19 cellular contexts compared by ENCODE assay signal in genomic region chr13:44601596-44601995, GRCh38.
"Had no signal": no experiment of that assay in that cellular context is flagged by ENCODE, and none has a peak within 500 bp of the region (broad histone marks: within the 10 kb centered on the region; RNA-seq: fewer than 3 reads in every experiment).

No MANE protein-coding gene starts in this region.

- H3K4me3 Mint-ChIP-seq: effector memory CD8-positive, alpha-beta T cell; natural killer cell; stimulated activated naive CD8-positive, alpha-beta T cell treated with anti-CD3 and anti-CD28 coated beads, Interleukin-15, amount 100 ng/mL, for 72 hours had no signal

- H3K4me1 ChIP-seq: lower lobe of right lung, pancreas, right lobe of liver, suprapubic skin, transverse colon, vagina had no signal

- H3K4me1 Mint-ChIP-seq: natural killer cell; stimulated activated naive CD8-positive, alpha-beta T cell treated with anti-CD3 and anti-CD28 coated beads, Interleukin-15, amount 100 ng/mL, for 72 hours had no signal

- H3K4me2 ChIP-seq: smooth muscle cell had no signal

- H3K4me3 ChIP-seq: lower lobe of right lung, pancreas, right lobe of liver, smooth muscle cell, suprapubic skin, transverse colon, vagina had no signal

- H3K9me3 ChIP-seq: lower lobe of right lung, neutrophil, pancreas, right lobe of liver, suprapubic skin, transverse colon, vagina had no signal

- ATAC-seq: effector memory CD8-positive, alpha-beta T cell; left ventricle myocardium superior; lower lobe of right lung; natural killer cell; pancreas; right lobe of liver; stimulated activated naive CD8-positive, alpha-beta T cell treated with anti-CD3 and anti-CD28 coated beads, Interleukin-15, amount 100 ng/mL, for 72 hours had no signal

- H3K27ac Mint-ChIP-seq: effector memory CD8-positive, alpha-beta T cell; natural killer cell; stimulated activated naive CD8-positive, alpha-beta T cell treated with anti-CD3 and anti-CD28 coated beads, Interleukin-15, amount 100 ng/mL, for 72 hours had no signal

- H3K9me3 Mint-ChIP-seq: effector memory CD8-positive, alpha-beta T cell; natural killer cell; stimulated activated naive CD8-positive, alpha-beta T cell treated with anti-CD3 and anti-CD28 coated beads, Interleukin-15, amount 100 ng/mL, for 72 hours had no signal

- H3K36me3 Mint-ChIP-seq: natural killer cell had no signal

- H3K36me3 ChIP-seq: lower lobe of right lung, neutrophil, pancreas, right lobe of liver, suprapubic skin, transverse colon, vagina had no signal

- DNase-seq: cortex of kidney; effector memory CD8-positive, alpha-beta T cell; left ventricle myocardium superior; lower lobe of right lung; natural killer cell; pancreas; retina; right lobe of liver; stimulated activated CD4-positive, alpha-beta T cell treated with anti-CD3 and anti-CD28 coated beads, Interleukin-12 subunit alpha, Interleukin-12 subunit beta, amount 100 ng/mL, for 4 hours; stimulated activated CD4-positive, alpha-beta T cell treated with anti-CD3 and anti-CD28 coated beads, Interleukin-1b, Interleukin-23, amount 100 ng/mL, for 48 hours; stimulated activated CD4-positive, alpha-beta T cell treated with anti-CD3 and anti-CD28 coated beads, Interleukin-4, amount 100 ng/mL, for 1 hour; stimulated activated CD8-positive, alpha-beta memory T cell treated with anti-CD3 and anti-CD28 coated beads, Interleukin-4, amount 100 ng/mL, for 48 hours; stimulated activated naive CD4-positive, alpha-beta T cell; stimulated activated naive CD8-positive, alpha-beta T cell treated with anti-CD3 and anti-CD28 coated beads, Interleukin-15, amount 100 ng/mL, for 72 hours; transverse colon had no signal

- H3K27ac ChIP-seq: lower lobe of right lung, neutrophil, pancreas, right lobe of liver, suprapubic skin, transverse colon, vagina had no signal

- H3K27me3 ChIP-seq: neutrophil, pancreas, right lobe of liver, suprapubic skin, transverse colon, vagina had no signal
